20 cellular contexts compared by ENCODE assay signal in genomic region chr17:72403713-72404209, GRCh38.
DNase-seq lines count a peak whose midpoint lies in the region; ATAC-seq, FAIRE-seq and TF ChIP-seq lines count a peak whose summit lies in the region.
"Had no signal": no experiment of that assay in that cellular context is flagged by ENCODE, and none has a peak within 500 bp of the region (broad histone marks: within the 10 kb centered on the region; RNA-seq: fewer than 3 reads in every experiment).

No MANE protein-coding gene starts in this region.

- CTCF ChIA-PET in HepG2 (lab: Yijun Ruan, JAX; ENCODE audit: low intra/inter-chr PET ratio, low total read pairs) = no interaction called here
- CTCF ChIA-PET in mammary epithelial cell (lab: Charles Lee; ENCODE audit: low non-redundant PET) = no interaction called here

- H3K4me1 ChIP-seq in HepG2 (ENCODE audit: insufficient read depth, low read length) (peaks cover 98% of the 10 kb centered on the region), right lobe of liver (no peaks in the 10 kb centered on the region), mammary epithelial cell (ENCODE audit: insufficient read depth, low read length) (peaks cover 28% of the 10 kb centered on the region), mucosa of descending colon (ENCODE audit: low read depth) (peaks cover 14% of the 10 kb centered on the region)

- in situ Hi-C loops in HepG2 (cut with HindIII; ENCODE audit: extremely low pct_ligation_motif_present, low pct_unique_long_range_greater_than_20kb) (loop anchor here (5.0 kb wide), 2 partner anchors 66 to 281 kb away; partner anchors contain the start of gene SOX9), mammary epithelial cell (cut with MboI; ENCODE audit: low sequenced_read_pairs in 2 of 2) (no loop called here), ACHN (cut with HindIII; ENCODE audit: low pct_ligation_motif_present, low pct_unique_long_range_greater_than_20kb, low sequenced_read_pairs) (loop anchor here (25.0 kb wide), 1 partner anchor 266 kb away; no protein-coding TSS in a partner anchor)

- ATAC-seq in HepG2 (peak; percentile 71), right lobe of liver (no peak), mucosa of descending colon (peak; percentile 39), T-helper 17 cell (no peak)

- intact Hi-C loops in HepG2 (cut with micrococcal nuclease; ENCODE audit: unreplicated experiment) = no loop called here
- intact Hi-C loops in right lobe of liver (cut with DNase I) = no loop called here
- intact Hi-C loops in mammary epithelial cell (cut with micrococcal nuclease) = no loop called here
- intact Hi-C loops in mucosa of descending colon (cut with DNase I, micrococcal nuclease) = no loop called here

- 7% methylated on average over 7 of the region's 7 CpGs for WGBS in HepG2 (ENCODE audit: low lambda C conversion rate)
- WGBS in right lobe of liver (ENCODE audit: insufficient coverage, low coverage, low lambda C conversion rate, missing lambda C conversion rate) = 20% methylated on average over 7 of the region's 7 CpGs
- 87% methylated on average over 7 of the region's 7 CpGs for WGBS in mammary epithelial cell (ENCODE audit: low coverage, missing lambda C conversion rate)

- peak; percentile 89 for FAIRE-seq in HepG2 (lab: Jason Lieb, UNC)
- FAIRE-seq: GM12891, H1 had no signal

- peak; percentile 29 to 58; a peak in 3 of 4 replicates for TF ChIP-seq POLR2A in HepG2 (IDR thresholded peaks at IDR 0.05; ENCODE audit: insufficient read depth in 1 of 2, low read depth in 2 of 2, low read length in 2 of 2)
- TF ChIP-seq POLR2A in right lobe of liver (IDR thresholded peaks at IDR 0.05) = no peak

- H3K27ac Mint-ChIP-seq in T-helper 17 cell = no peak overlapping the region
- H3K27ac Mint-ChIP-seq: CD8-positive, alpha-beta memory T cell had no signal

- H4K20me1 ChIP-seq in HepG2 (ENCODE audit: insufficient read depth, low read length) (no peaks in the 10 kb centered on the region), mammary epithelial cell (ENCODE audit: insufficient read depth, low read length) (no peaks in the 10 kb centered on the region)
- H4K20me1 ChIP-seq: BLaER1 treated with 17β-estradiol and CSF1 and Interleukin-3, amounts not matched to agents 10 nM and 100 nM had no signal

- POLR2A ChIA-PET in HepG2 (lab: Yijun Ruan, JAX) = interaction anchor here (0.8 to 4.8 kb wide), 12 partner anchors 10 to 284 kb away, joined by 3 to 169 read pairs (median 6); partner anchors contain the start of gene SOX9

- H3K4me3 Mint-ChIP-seq in T-helper 17 cell = no peak overlapping the region
- H3K4me3 Mint-ChIP-seq: CD8-positive, alpha-beta memory T cell had no signal

- H3K27ac ChIP-seq in HepG2 (ENCODE audit: extremely low read length, insufficient read depth, low read length) = peak overlapping the region; percentile 98
- no peak overlapping the region for H3K27ac ChIP-seq in right lobe of liver
- no peak overlapping the region for H3K27ac ChIP-seq in mammary epithelial cell (ENCODE audit: insufficient read depth, low read depth, low read length)
- H3K27ac ChIP-seq: BLaER1 treated with 17β-estradiol and CSF1 and Interleukin-3, amounts not matched to agents 10 nM and 100 nM had no signal

- H3K9ac ChIP-seq in HepG2 (ENCODE audit: insufficient read depth, low read depth, low read length) = peak overlapping the region; percentile 67
- H3K9ac ChIP-seq in mammary epithelial cell (ENCODE audit: insufficient read depth, low read length) = no peak overlapping the region
- H3K9ac ChIP-seq: BLaER1 treated with 17β-estradiol and CSF1 and Interleukin-3, amounts not matched to agents 10 nM and 100 nM had no signal

- H3K4me2 ChIP-seq in HepG2 (ENCODE audit: low read depth, low read length) = peak overlapping the region; percentile 64
- H3K4me2 ChIP-seq in mammary epithelial cell (ENCODE audit: insufficient read depth, low read depth, low read length) = no peak overlapping the region

- peak; percentile 64 to 99; a peak in 3 of 4 replicates for TF ChIP-seq EP300 in HepG2 (IDR thresholded peaks at IDR 0.05; ENCODE audit: low read depth in 2 of 2, low read length in 2 of 2)
- TF ChIP-seq EP300 in HepG2 (CRISPR knock-in tag; IDR thresholded peaks at IDR 0.05; ENCODE audit: borderline replicate concordance) = peak; percentile 98

- no peaks in the 10 kb centered on the region for H3K27me3 ChIP-seq in HepG2 (ENCODE audit: control insufficient read depth in 1 of 2, insufficient read depth in 2 of 2, low read length in 2 of 2)
- H3K27me3 ChIP-seq in right lobe of liver = no peaks in the 10 kb centered on the region
- no peaks in the 10 kb centered on the region for H3K27me3 ChIP-seq in mammary epithelial cell (ENCODE audit: insufficient read depth, low read length)
- H3K27me3 ChIP-seq: BLaER1 treated with 17β-estradiol and CSF1 and Interleukin-3, amounts not matched to agents 10 nM and 100 nM had no signal

- DNase-seq in HepG2 (ENCODE audit: low spot score) (peak; percentile 97), right lobe of liver (no peak), mammary epithelial cell (no peak), mucosa of descending colon (peak in 1 of 3 donors; percentile 34), germinal center (ENCODE audit: low spot score) (no peak), NCI-H748 (lab: John Stamatoyannopoulos, UW; ENCODE audit: unreplicated experiment) (no peak), ACHN (no peak), T-helper 17 cell (no peak)
- DNase-seq: CD8-positive, alpha-beta memory T cell; DMS 273 treated with DMSO at 0.1 percent for 48 hours; GF-D8; Karpas-422; MM.1S; NCI-H1105; NCI-H187; NCI-H345; NCI-H526 treated with DMSO at 0.1 percent for 48 hours had no signal

- H3K27me3 Mint-ChIP-seq in T-helper 17 cell = no peaks in the 10 kb centered on the region

- TF ChIP-seq RAD21 in HepG2 (CRISPR knock-in tag; IDR thresholded peaks at IDR 0.05) = no peak; the same call in none of the 2 replicates

- dilution Hi-C loops in mammary epithelial cell (cut with HindIII; ENCODE audit: low sequenced_read_pairs) = no loop called here

- BruUV-seq in HepG2 (replicated peaks; lab: Mats Ljungman, UMichigan) (no TSS peak), mammary epithelial cell (replicated peaks; lab: Mats Ljungman, UMichigan) (TSS peak; percentile 45)

- H3K9me3 ChIP-seq in HepG2 (ENCODE audit: low read length) = no peaks in the 10 kb centered on the region
- no peaks in the 10 kb centered on the region for H3K9me3 ChIP-seq in right lobe of liver
- H3K9me3 ChIP-seq in mammary epithelial cell (replicated peaks; ENCODE audit: insufficient read depth, low read length) = no peaks in the 10 kb centered on the region
- H3K9me3 ChIP-seq in mucosa of descending colon = no peaks in the 10 kb centered on the region
- H3K9me3 ChIP-seq in T-helper 17 cell (ENCODE audit: control insufficient read depth, low read length, poor library complexity, severe bottlenecking) = no peaks in the 10 kb centered on the region
- H3K9me3 ChIP-seq: BLaER1 treated with 17β-estradiol and CSF1 and Interleukin-3, amounts not matched to agents 10 nM and 100 nM had no signal

- TF ChIP-seq CTCF in HepG2 (CRISPR knock-in tag; IDR thresholded peaks at IDR 0.05) (no peak; the same call in 1 of the 2 replicates), right lobe of liver (IDR thresholded peaks at IDR 0.05) (no peak), mammary epithelial cell (conservative IDR thresholded peaks at IDR 0.05 in 1 of 2, IDR thresholded peaks at IDR 0.05 in 1 of 2; ENCODE audit: extremely low read depth in 1 of 2, insufficient read depth in 1 of 2, low read depth in 1 of 2, low read length in 2 of 2) (no peak), mucosa of descending colon (IDR thresholded peaks at IDR 0.05) (no peak)

- H3K4me1 Mint-ChIP-seq in T-helper 17 cell = no peaks in the 10 kb centered on the region
- H3K4me1 Mint-ChIP-seq: CD8-positive, alpha-beta memory T cell had no signal

- H2AFZ ChIP-seq in HepG2 (ENCODE audit: low read length) = no peak overlapping the region
- no peak overlapping the region for H2AFZ ChIP-seq in mammary epithelial cell (ENCODE audit: low read depth, low read length)

- no peaks in the 10 kb centered on the region for H3K36me3 Mint-ChIP-seq in T-helper 17 cell (ENCODE audit: low read depth)
- H3K36me3 Mint-ChIP-seq: CD8-positive, alpha-beta memory T cell had no signal

- H3K36me3 ChIP-seq in HepG2 (replicated peaks in 1 of 2; ENCODE audit: control insufficient read depth in 1 of 2, insufficient read depth in 2 of 2, low read length in 2 of 2) (peaks cover 0 to 2% of the 10 kb centered on the region in 2 experiments), right lobe of liver (no peaks in the 10 kb centered on the region), mammary epithelial cell (ENCODE audit: insufficient read depth, low read length) (peaks cover 12% of the 10 kb centered on the region), mucosa of descending colon (ENCODE audit: low read depth) (no peaks in the 10 kb centered on the region)
- H3K36me3 ChIP-seq: BLaER1 treated with 17β-estradiol and CSF1 and Interleukin-3, amounts not matched to agents 10 nM and 100 nM had no signal

- peak overlapping the region in 1 of 3 experiments; percentile 5; a peak in 1 of 6 replicates for H3K4me3 ChIP-seq in HepG2 (replicated peaks in 1 of 3; ENCODE audit: insufficient read depth in 1 of 3, low read depth in 2 of 3, low read length in 3 of 3)
- H3K4me3 ChIP-seq in right lobe of liver = no peak overlapping the region
- H3K4me3 ChIP-seq in mammary epithelial cell (replicated peaks in 1 of 3; ENCODE audit: insufficient read depth in 1 of 3, low read depth in 2 of 3, low read length in 3 of 3) = no peak overlapping the region
- H3K4me3 ChIP-seq in mucosa of descending colon = no peak overlapping the region
- H3K4me3 ChIP-seq: BLaER1 treated with 17β-estradiol and CSF1 and Interleukin-3, amounts not matched to agents 10 nM and 100 nM had no signal

- H3K79me2 ChIP-seq in HepG2 (ENCODE audit: insufficient read depth, low read length) (peaks cover 33% of the 10 kb centered on the region), mammary epithelial cell (ENCODE audit: insufficient read depth, low read length) (peaks cover 62% of the 10 kb centered on the region)

TF ChIP-seq in HepG2, 621 proteins besides CTCF, POLR2A, EP300 and RAD21 (continues in another document):
- TF ChIP-seq KDM2A (CRISPR knock-in tag; IDR thresholded peaks at IDR 0.05; ENCODE audit: borderline replicate concordance, low read depth) (no peak; the same call in 1 of the 2 replicates), ZNF496 (CRISPR knock-in tag; IDR thresholded peaks at IDR 0.05; ENCODE audit: insufficient replicate concordance) (no peak), MYNN (CRISPR knock-in tag; IDR thresholded peaks at IDR 0.05; ENCODE audit: low read depth) (no peak), ZBTB26 (CRISPR knock-in tag; IDR thresholded peaks at IDR 0.05; ENCODE audit: borderline replicate concordance) (peak; percentile 86; the same call in 1 of the 2 replicates)

Comparison
In these comparisons a context has a peak if more than half of its experiments do, and no peak if none do; other contexts are left out.
1. ATAC-seq: peak in HepG2 (single experiment) and mucosa of descending colon (single experiment); none in right lobe of liver (0 of 4) and T-helper 17 cell (single experiment).
2. in situ Hi-C loops: an anchor here in HepG2 (5.0 kb wide) and ACHN (25.0 kb wide); none called in mammary epithelial cell.